Comparison of ENCODE assay signal across 31 cellular contexts in the genomic region with DNA sequence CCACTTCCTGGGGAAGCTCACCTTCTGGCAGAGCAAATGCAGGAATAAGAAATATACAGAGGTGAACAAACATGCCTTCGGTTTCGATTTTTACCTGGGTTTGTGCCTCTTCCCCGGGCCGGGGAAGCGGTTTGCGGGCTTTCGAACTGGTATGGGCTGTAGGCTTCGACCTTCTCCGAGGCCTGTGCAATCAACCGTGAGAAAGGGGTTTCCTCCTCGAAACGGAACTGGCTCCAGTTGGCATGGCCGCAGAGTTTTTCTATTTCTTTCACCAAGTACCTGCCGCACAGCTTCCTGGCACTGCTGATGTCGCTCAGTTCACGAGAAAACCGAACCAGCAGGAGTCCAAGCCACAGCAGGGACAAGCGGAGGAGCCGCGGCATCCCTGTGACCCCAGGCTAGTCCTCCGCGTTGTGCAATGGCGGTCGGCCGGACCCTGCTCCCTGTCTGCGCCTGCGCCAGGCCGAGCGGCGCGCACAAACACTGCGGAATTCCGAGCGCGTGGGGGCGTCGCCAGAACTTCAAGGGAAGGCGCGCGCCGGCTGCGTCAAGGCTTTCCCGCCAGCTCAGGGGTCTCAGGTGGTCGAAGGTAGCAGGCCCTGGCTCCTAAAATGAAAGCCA. TPM values are rescaled to one million over a fixed set of nuclear protein-coding genes. Genes with fewer than 3 reads are reported as not detected.
DNase-seq lines count a peak whose midpoint lies in the region; ATAC-seq, FAIRE-seq and TF ChIP-seq lines count a peak whose summit lies in the region.
"Had no signal": no experiment of that assay in that cellular context is flagged by ENCODE, and none has a peak within 500 bp of the region (broad histone marks: within the 10 kb centered on the region; RNA-seq: fewer than 3 reads in every experiment).

A gene with protein sequence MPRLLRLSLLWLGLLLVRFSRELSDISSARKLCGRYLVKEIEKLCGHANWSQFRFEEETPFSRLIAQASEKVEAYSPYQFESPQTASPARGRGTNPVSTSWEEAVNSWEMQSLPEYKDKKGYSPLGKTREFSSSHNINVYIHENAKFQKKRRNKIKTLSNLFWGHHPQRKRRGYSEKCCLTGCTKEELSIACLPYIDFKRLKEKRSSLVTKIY (minus strand): TSS at position 420 of the 621 bp plus-strand sequence. CDS start 37 bp downstream, at position 383.

- CTCF ChIA-PET in A549 (lab: Yijun Ruan, JAX), result interaction anchor here (0.9 to 5.7 kb wide), 41 partner anchors 9 to 475 kb away, joined by 3 to 114 read pairs (median 6); a partner anchor contains a TSS

- H3K27ac ChIP-seq in A549 (no peak within 1 kb of the TSS), OCI-LY1 (ENCODE audit: low read depth, low read length, poor library complexity, severe bottlenecking) (peak within 1 kb of the TSS; percentile 89), GM23248 (no peak within 1 kb of the TSS)
- H3K27ac ChIP-seq: BLaER1, colonic mucosa, KMS-11, right atrium auricular region, stomach, thyroid gland had no signal

- TF ChIP-seq POLR2A in A549 (IDR thresholded peaks at IDR 0.05; ENCODE audit: low read length), result no peak

- in situ Hi-C loops in GM23248 (cut with MboI), result loop anchor here (5.0 kb wide), 1 partner anchor 412 kb away; no protein-coding TSS in a partner anchor

- TF ChIP-seq EP300 in A549 (IDR thresholded peaks at IDR 0.05), result no peak

- H3K9me3 ChIP-seq in A549, result no peaks in the 10 kb centered on the region
- peaks cover 8% of the 10 kb centered on the region for H3K9me3 ChIP-seq in OCI-LY1 (ENCODE audit: low read length)
- H3K9me3 ChIP-seq in GM23248 (ENCODE audit: low read depth), result no peaks in the 10 kb centered on the region
- H3K9me3 ChIP-seq: colonic mucosa, MG63, right atrium auricular region, thyroid gland had no signal

- H2AFZ ChIP-seq in OCI-LY1 (ENCODE audit: low read length) (peak within 1 kb of the TSS; percentile 59; the same call in 1 of the 2 replicates), GM23248 (no peak within 1 kb of the TSS)

- 90% methylated on average over 38 of the region's 44 CpGs for WGBS in A549 (ENCODE audit: missing lambda C conversion rate)
- 89 to 92% methylated on average over 44 of the region's 44 CpGs for WGBS in GM23248 (ENCODE audit: low coverage in 1 of 2, low lambda C conversion rate in 2 of 2, missing lambda C conversion rate in 2 of 2), 2 experiments

- no peaks in the 10 kb centered on the region for H3K4me1 ChIP-seq in A549
- peaks cover 43% of the 10 kb centered on the region for H3K4me1 ChIP-seq in OCI-LY1 (ENCODE audit: insufficient read depth, low read length, severe bottlenecking)
- no peaks in the 10 kb centered on the region for H3K4me1 ChIP-seq in GM23248 (ENCODE audit: insufficient read depth)
- H3K4me1 ChIP-seq: BLaER1, colonic mucosa, right atrium auricular region, stomach, thyroid gland had no signal

- POLR2A ChIA-PET in A549 (lab: Yijun Ruan, JAX), result no interaction called here

- no peak for TF ChIP-seq CTCF in A549 (IDR thresholded peaks at IDR 0.05)
- TF ChIP-seq CTCF in OCI-LY1 (IDR thresholded peaks at IDR 0.05; ENCODE audit: low read length), result no peak
- no peak for TF ChIP-seq CTCF in fibroblast of villous mesenchyme (IDR thresholded peaks at IDR 0.05; ENCODE audit: insufficient read depth, low read depth, low read length)

- no peaks in the 10 kb centered on the region for H3K36me3 ChIP-seq in OCI-LY1 (ENCODE audit: insufficient read depth, low read length)
- no peaks in the 10 kb centered on the region for H3K36me3 ChIP-seq in GM23248 (ENCODE audit: low read depth)
- H3K36me3 ChIP-seq: BLaER1, colonic mucosa, MG63, right atrium auricular region, stomach, thyroid gland had no signal

- H3F3A ChIP-seq in OCI-LY1 (ENCODE audit: insufficient read depth, low read length) (peaks cover 5% of the 10 kb centered on the region), GM23248 (ENCODE audit: insufficient read depth) (no peaks in the 10 kb centered on the region)

- H3K4me2 ChIP-seq in A549 (0 out of 3 replicates have a peak within 1 kb of the TSS, but pooled peaks have one; percentile 5), OCI-LY1 (ENCODE audit: low read length) (peak within 1 kb of the TSS; percentile 50), GM23248 (ENCODE audit: unreplicated experiment) (no peak within 1 kb of the TSS)
- H3K4me2 ChIP-seq: BLaER1, KMS-11, smooth muscle cell had no signal

- no peak within 1 kb of the TSS for H3K4me3 ChIP-seq in A549
- H3K4me3 ChIP-seq in OCI-LY1 (ENCODE audit: low read depth, low read length, poor library complexity, severe bottlenecking), result peak within 1 kb of the TSS; percentile 26
- no peak within 1 kb of the TSS for H3K4me3 ChIP-seq in fibroblast of villous mesenchyme (ENCODE audit: low read depth, low read length)
- no peak within 1 kb of the TSS for H3K4me3 ChIP-seq in GM23248
- H3K4me3 ChIP-seq: BLaER1, colonic mucosa, MG63, right atrium auricular region, smooth muscle cell, stomach, thyroid gland had no signal

- DNase-seq in A549 (ENCODE audit: low read depth in 1 of 2, low spot score in 1 of 2) (no peak), EH (ENCODE audit: low read depth) (peak; percentile 2), fibroblast of villous mesenchyme (ENCODE audit: low read depth) (peak; percentile 4), OCI-M2 (lab: John Stamatoyannopoulos, UW; ENCODE audit: unreplicated experiment) (no peak), GM23248 (no peak)
- DNase-seq in activated naive CD4-positive, alpha-beta T cell treated with Interleukin-2 at 50 U/mL for 16 hours, result no peak
- DNase-seq: ACHN; activated CD4-positive, alpha-beta T cell treated with anti-CD3 and anti-CD28 coated beads for 36 hours; activated CD8-positive, alpha-beta memory T cell treated with anti-CD3 and anti-CD28 coated beads, Interleukin-2, amount 50 U/mL, for 48 hours; activated CD8-positive, alpha-beta T cell treated with anti-CD3 and anti-CD28 coated beads for 36 hours; colonic mucosa; effector CD8-positive, alpha-beta T cell; erythroblast; GDM1; mesendoderm; MG63; NCI-H2029; NCI-H524 treated with DMSO at 0.1 percent for 48 hours; SHP77; stimulated activated CD8-positive, alpha-beta memory T cell treated with anti-CD3 and anti-CD28 coated beads, Interleukin-4, amount 100 ng/mL, for 48 hours; stomach; thyroid gland had no signal

- TF ChIP-seq RAD21 in A549 (conservative IDR thresholded peaks at IDR 0.05 in 1 of 2, IDR thresholded peaks at IDR 0.05 in 1 of 2), result no peak

- ATAC-seq in A549 (no peak), HG02571 (IDR thresholded peaks at IDR 0.05; ENCODE audit: unreplicated experiment) (no peak)
- ATAC-seq: activated CD4-positive, alpha-beta T cell treated with anti-CD3 and anti-CD28 coated beads for 36 hours; activated CD8-positive, alpha-beta T cell treated with anti-CD3 and anti-CD28 coated beads for 36 hours had no signal

- H3K27me3 ChIP-seq in OCI-LY1 (ENCODE audit: insufficient read depth, low read length) (no peaks in the 10 kb centered on the region), GM23248 (replicated peaks; ENCODE audit: insufficient read depth) (peaks cover under 1% of the 10 kb centered on the region; the same call in 1 of the 2 replicates)
- H3K27me3 ChIP-seq: BLaER1, colonic mucosa, MG63, right atrium auricular region, thyroid gland had no signal

- no peaks in the 10 kb centered on the region for H3K79me2 ChIP-seq in OCI-LY1 (ENCODE audit: insufficient read depth, low read length)
- H3K79me2 ChIP-seq in GM23248 (ENCODE audit: insufficient read depth), result no peaks in the 10 kb centered on the region

- H3K9ac ChIP-seq in OCI-LY1 (ENCODE audit: low read length), result peak within 1 kb of the TSS; percentile 6; the same call in 1 of the 2 replicates
- no peak within 1 kb of the TSS for H3K9ac ChIP-seq in GM23248
- H3K9ac ChIP-seq: BLaER1, KMS-11 had no signal

- H4K20me1 ChIP-seq in OCI-LY1 (ENCODE audit: insufficient read depth, low read length) (no peaks in the 10 kb centered on the region), GM23248 (ENCODE audit: insufficient read depth) (no peaks in the 10 kb centered on the region)
- H4K20me1 ChIP-seq: BLaER1 had no signal

- H3K9me2 ChIP-seq in OCI-LY1 (ENCODE audit: low read depth, low read length), result no peaks in the 10 kb centered on the region
- H3K9me2 ChIP-seq in GM23248 (ENCODE audit: insufficient read depth), result no peaks in the 10 kb centered on the region

- FAIRE-seq in A549 (lab: Jason Lieb, UNC), result no peak

TF ChIP-seq in A549, 52 proteins besides CTCF, POLR2A, EP300 and RAD21:
- TF ChIP-seq MAZ (IDR thresholded peaks at IDR 0.05; ENCODE audit: borderline replicate concordance, low read depth, low read length) (no peak), FOXS1 (CRISPR knock-in tag; IDR thresholded peaks at IDR 0.05) (no peak), BHLHE40 (IDR thresholded peaks at IDR 0.05; ENCODE audit: low read depth, low read length) (no peak), TFCP2L1 (CRISPR knock-in tag; IDR thresholded peaks at IDR 0.05) (no peak), CBX8 (IDR thresholded peaks at IDR 0.05) (no peak), PHF8 (IDR thresholded peaks at IDR 0.05; ENCODE audit: borderline replicate concordance, low read depth) (no peak), SREBF2 (IDR thresholded peaks at IDR 0.05) (no peak), ZSCAN20 (CRISPR knock-in tag; IDR thresholded peaks at IDR 0.05) (no peak), TP53 (CRISPR knock-in tag; IDR thresholded peaks at IDR 0.05) (no peak), HOXB5 (CRISPR knock-in tag; IDR thresholded peaks at IDR 0.05) (no peak), CBX2 (IDR thresholded peaks at IDR 0.05; ENCODE audit: borderline replicate concordance, low read depth) (no peak), NFE2L2 (conservative IDR thresholded peaks at IDR 0.05; ENCODE audit: low read length) (no peak), HOXA7 (CRISPR knock-in tag; IDR thresholded peaks at IDR 0.05) (no peak)
- TF ChIP-seq, protein P1, sequence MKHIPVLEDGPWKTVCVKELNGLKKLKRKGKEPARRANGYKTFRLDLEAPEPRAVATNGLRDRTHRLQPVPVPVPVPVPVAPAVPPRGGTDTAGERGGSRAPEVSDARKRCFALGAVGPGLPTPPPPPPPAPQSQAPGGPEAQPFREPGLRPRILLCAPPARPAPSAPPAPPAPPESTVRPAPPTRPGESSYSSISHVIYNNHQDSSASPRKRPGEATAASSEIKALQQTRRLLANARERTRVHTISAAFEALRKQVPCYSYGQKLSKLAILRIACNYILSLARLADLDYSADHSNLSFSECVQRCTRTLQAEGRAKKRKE (CRISPR knock-in tag; IDR thresholded peaks at IDR 0.05; ENCODE audit: low read depth), result no peak
TF ChIP-seq in A549: peak in this region for 0.

RNA-seq across cellular contexts. Expression of the gene that starts here (rescaled TPM):
- polyA plus RNA-seq in A549 (2011; rRNA removed) (not detected in 2 replicates), A549 (2017; fragmentation: RNase III; extraction: RNeasy Plus Mini Kit Qiagen cat#74134 plus additional on column Dnase treatment) (not detected in 3 replicates), GM23248 (2016; fragmentation: Nextera tagmentation; extraction: Ambion mirVana) (not detected in 2 replicates)
- polyA plus RNA-seq in A549 (2012; cell fraction: cytosol; rRNA removed), result not detected in 2 replicates
- not detected in 2 replicates for polyA plus RNA-seq in A549 (2012; cell fraction: nucleus; rRNA removed)
- polyA minus RNA-seq in A549 (2011; rRNA and poly(A)+ RNA removed), result not detected in 2 replicates
- total RNA-seq in fibroblast of villous mesenchyme, result 0.43 and 0.64 TPM in 2 replicates
- not detected in 2 replicates for total RNA-seq in GM23248 (2014; rRNA removed; shearing (Covaris generic))
- total RNA-seq: activated CD4-positive, alpha-beta T cell treated with anti-CD3 and anti-CD28 coated beads for 36 hours; activated CD8-positive, alpha-beta T cell treated with anti-CD3 and anti-CD28 coated beads for 36 hours; activated T-helper 1 cell treated with anti-CD3 and anti-CD28 coated beads, Interleukin-12 subunit alpha, Interleukin-12 subunit beta, Interleukin-2, Interleukin-4 antibody, amounts not matched to agents 30 ng/mL and 10 ng/mL and 1 ng/mL, durations not matched to agents 14 hours and 24 hours and 36 hours; colonic mucosa; H4; neural crest cell; right atrium auricular region; smooth muscle cell; stomach; thyroid gland had no signal
- polyA plus RNA-seq: smooth muscle cell, stomach had no signal

Comparison
In these comparisons a context has a peak if more than half of its experiments do, and no peak if none do; other contexts are left out.
1. Peak in DNase-seq in fibroblast of villous mesenchyme; RNA of the gene not detected or under 1 TPM.